Comparison of ENCODE assay signal across 15 cellular contexts in the genomic region with DNA sequence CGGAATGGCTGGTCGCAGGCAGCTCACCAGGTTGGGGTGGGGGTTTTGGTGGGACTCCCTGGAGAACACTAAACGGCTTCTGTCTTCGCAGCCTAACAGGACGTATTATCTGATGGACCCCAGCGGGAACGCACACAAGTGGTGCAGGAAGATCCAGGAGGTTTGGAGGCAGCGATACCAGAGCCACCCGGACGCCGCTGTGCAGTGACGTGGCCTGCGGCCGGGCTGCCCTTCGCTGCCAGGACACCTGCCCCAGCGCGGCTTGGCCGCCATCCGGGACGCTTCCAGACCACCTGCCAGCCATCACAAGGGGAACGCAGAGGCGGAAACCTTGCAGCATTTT. TPM values are rescaled to one million over a fixed set of nuclear protein-coding genes. Genes with fewer than 3 reads are reported as not detected.
A peak's percentile ranks its signal among the peaks of the same experiment; 100 is the strongest.
DNase-seq lines count a peak whose midpoint lies in the region; ATAC-seq and TF ChIP-seq lines count a peak whose summit lies in the region.
"Had no signal": no experiment of that assay in that cellular context is flagged by ENCODE, and none has a peak within 500 bp of the region (broad histone marks: within the 10 kb centered on the region; RNA-seq: fewer than 3 reads in every experiment).

No MANE protein-coding gene starts in this region.

- no peak overlapping the region for H3K4ac ChIP-seq in trophoblast cell (ENCODE audit: low read depth, low read length)

- H4K12ac ChIP-seq in trophoblast cell (ENCODE audit: low read depth, low read length) = no peak overlapping the region

- no peak overlapping the region for H3K14ac ChIP-seq in trophoblast cell (ENCODE audit: low read length)

- no peak overlapping the region for H3K18ac ChIP-seq in trophoblast cell (ENCODE audit: low read length)

- no peak for ATAC-seq in left cardiac atrium
- ATAC-seq in upper lobe of right lung = no peak

- no peak overlapping the region for H2AFZ ChIP-seq in neural progenitor cell (replicated peaks)
- no peak overlapping the region for H2AFZ ChIP-seq in trophoblast cell (ENCODE audit: insufficient read depth, low read length, poor library complexity)

- no peak overlapping the region for H4K91ac ChIP-seq in trophoblast cell (ENCODE audit: low read depth, low read length)

- H2AK5ac ChIP-seq in trophoblast cell (ENCODE audit: low read length) = no peak overlapping the region

- peak overlapping the region; percentile 42 for H3K27ac Mint-ChIP-seq in neural progenitor cell

- H3K4me2 ChIP-seq in neural progenitor cell (no peak overlapping the region), trophoblast cell (ENCODE audit: low read length) (no peak overlapping the region)
- H3K4me2 ChIP-seq: KMS-11 had no signal

- intact Hi-C loops in left cardiac atrium (cut with DNase I) = no loop called here
- intact Hi-C loops in left ventricle myocardium inferior (cut with micrococcal nuclease) = no loop called here
- intact Hi-C loops in upper lobe of right lung (cut with DNase I) = no loop called here

- H3K9me3 ChIP-seq in left ventricle myocardium inferior (replicated peaks) (no peaks in the 10 kb centered on the region), neural progenitor cell (ENCODE audit: low read depth) (no peaks in the 10 kb centered on the region), upper lobe of right lung (no peaks in the 10 kb centered on the region), trophoblast cell (ENCODE audit: insufficient read depth, low read depth, low read length) (no peaks in the 10 kb centered on the region)

- no peak overlapping the region for H4K8ac ChIP-seq in trophoblast cell (ENCODE audit: low read depth, low read length)

- H3K4me1 Mint-ChIP-seq in neural progenitor cell = peaks cover 17% of the 10 kb centered on the region

- H2BK12ac ChIP-seq in trophoblast cell (ENCODE audit: low read length) = no peak overlapping the region

- H3F3A ChIP-seq in neural progenitor cell (ENCODE audit: low read depth) = peaks cover 2% of the 10 kb centered on the region

- TF ChIP-seq CTCF in left ventricle myocardium inferior (IDR thresholded peaks at IDR 0.05; ENCODE audit: borderline replicate concordance) (no peak), neural progenitor cell (IDR thresholded peaks at IDR 0.05) (no peak), upper lobe of right lung (IDR thresholded peaks at IDR 0.05) (no peak)

- no peak overlapping the region for H2BK120ac ChIP-seq in trophoblast cell (ENCODE audit: insufficient read depth, low read length, poor library complexity)

- no peaks in the 10 kb centered on the region for H3K79me2 ChIP-seq in neural progenitor cell (ENCODE audit: low read depth)
- no peaks in the 10 kb centered on the region for H3K79me2 ChIP-seq in trophoblast cell (ENCODE audit: control insufficient read depth, insufficient read depth, low read length, poor library complexity)

- no peaks in the 10 kb centered on the region for H3K9me3 Mint-ChIP-seq in neural progenitor cell

- peaks cover 40% of the 10 kb centered on the region for H3K4me1 ChIP-seq in left ventricle myocardium inferior
- no peaks in the 10 kb centered on the region for H3K4me1 ChIP-seq in neural progenitor cell
- H3K4me1 ChIP-seq in upper lobe of right lung = no peaks in the 10 kb centered on the region
- H3K4me1 ChIP-seq in trophoblast cell (ENCODE audit: control insufficient read depth in 1 of 2, insufficient read depth in 2 of 2, low read length in 2 of 2) = no peaks in the 10 kb centered on the region

- H3K79me1 ChIP-seq in trophoblast cell (ENCODE audit: low read length) = no peaks in the 10 kb centered on the region

- H3K36me3 Mint-ChIP-seq in neural progenitor cell = peaks cover 2% of the 10 kb centered on the region

- H3K4me3 ChIP-seq in left ventricle myocardium inferior = no peak overlapping the region
- no peak overlapping the region for H3K4me3 ChIP-seq in neural progenitor cell
- no peak overlapping the region for H3K4me3 ChIP-seq in upper lobe of right lung
- H3K4me3 ChIP-seq in trophoblast cell (ENCODE audit: low read depth, low read length) = no peak overlapping the region

- H3K27me3 Mint-ChIP-seq in neural progenitor cell (ENCODE audit: insufficient read depth, low read depth) = no peaks in the 10 kb centered on the region

- no peak overlapping the region for H3K23ac ChIP-seq in trophoblast cell (ENCODE audit: low read length)

- peaks cover 35% of the 10 kb centered on the region for H3K36me3 ChIP-seq in left ventricle myocardium inferior
- H3K36me3 ChIP-seq in neural progenitor cell = no peaks in the 10 kb centered on the region
- H3K36me3 ChIP-seq in upper lobe of right lung = peaks cover 48% of the 10 kb centered on the region
- peaks cover 44 to 47% of the 10 kb centered on the region in 2 experiments for H3K36me3 ChIP-seq in trophoblast cell (ENCODE audit: control insufficient read depth in 1 of 2, insufficient read depth in 2 of 2, low read length in 2 of 2)

- H3K27ac ChIP-seq in left ventricle myocardium inferior (replicated peaks) (no peak overlapping the region), neural progenitor cell (no peak overlapping the region), upper lobe of right lung (no peak overlapping the region), trophoblast cell (ENCODE audit: low read depth, low read length) (no peak overlapping the region)
- H3K27ac ChIP-seq: KMS-11 had no signal

- no peak overlapping the region for H3K4me3 Mint-ChIP-seq in neural progenitor cell

- no peak overlapping the region for H3K9ac ChIP-seq in neural progenitor cell
- no peak overlapping the region for H3K9ac ChIP-seq in trophoblast cell (ENCODE audit: low read length)
- H3K9ac ChIP-seq: KMS-11 had no signal

- H4K20me1 ChIP-seq in neural progenitor cell (ENCODE audit: low read depth) = no peaks in the 10 kb centered on the region

- H3K27me3 ChIP-seq in left ventricle myocardium inferior (ENCODE audit: low read depth) (no peaks in the 10 kb centered on the region), neural progenitor cell (no peaks in the 10 kb centered on the region), upper lobe of right lung (no peaks in the 10 kb centered on the region), trophoblast cell (ENCODE audit: insufficient read depth, low read length) (no peaks in the 10 kb centered on the region)

- H2BK5ac ChIP-seq in trophoblast cell (ENCODE audit: low read depth, low read length, poor library complexity) = no peak overlapping the region

- no CpG with 5 or more reads among the region's 22 CpGs for WGBS in trophoblast cell (ENCODE audit: extremely low coverage, insufficient coverage, insufficient read length)

- DNase-seq in left cardiac atrium = peak; percentile 13
- DNase-seq in left ventricle myocardium inferior = no peak
- peak; percentile 41 for DNase-seq in cerebellar cortex (ENCODE audit: low spot score)
- no peak for DNase-seq in neural progenitor cell (ENCODE audit: low spot score)
- DNase-seq in upper lobe of right lung = peak; percentile 58
- DNase-seq in NCI-H2107 treated with DMSO at 0.1 percent for 48 hours (lab: John Stamatoyannopoulos, UW; ENCODE audit: unreplicated experiment) = no peak
- DNase-seq in trophoblast cell = no peak
- DNase-seq in KG1 (lab: John Stamatoyannopoulos, UW) = no peak
- DNase-seq: DMS79 treated with DMSO at 0.1 percent for 48 hours, GOT3, NCI-H1436, NCI-H2029 treated with DMSO at 0.1 percent for 48 hours, NCI-H510A, NCI-H82 had no signal

RNA-seq across cellular contexts. Expression of a gene that starts 59.7 kb away (rescaled TPM):
- total RNA-seq in left cardiac atrium (10 to 100 TPM; 32.6 to 39.4 TPM), left ventricle myocardium inferior (46.4 TPM), neural progenitor cell (ENCODE audit: low replicate concordance) (13.6 and 13.9 TPM in 2 replicates), upper lobe of right lung (90.9 TPM)
- polyA plus RNA-seq in trophoblast cell (2013) = 25.4 and 26.9 TPM in 2 replicates

Comparison
In these comparisons a context has a peak if more than half of its experiments do, and no peak if none do; other contexts are left out.
1. DNase-seq: peak in left cardiac atrium (single experiment), cerebellar cortex (single experiment) and upper lobe of right lung (single experiment); none in left ventricle myocardium inferior (single experiment), neural progenitor cell (single experiment), NCI-H2107 treated with DMSO at 0.1 percent for 48 hours (single experiment), trophoblast cell (0 of 2) and KG1 (single experiment).